8 cellular contexts compared by ENCODE assay signal in genomic region chr5:66828046-66828550, GRCh38.
DNase-seq lines count a peak whose midpoint lies in the region; ATAC-seq and TF ChIP-seq lines count a peak whose summit lies in the region.

No MANE protein-coding gene starts in this region.

- H3K36me3 ChIP-seq in endocrine pancreas (ENCODE audit: control insufficient read depth, insufficient read depth, low read length) = no peaks in the 10 kb centered on the region

- peaks cover 5% of the 10 kb centered on the region for H3K4me1 ChIP-seq in endocrine pancreas (ENCODE audit: control insufficient read depth, insufficient read depth, low read length)

- TF ChIP-seq CTCF in nephron (IDR thresholded peaks at IDR 0.05; ENCODE audit: unreplicated experiment in 3 of 3) = no peak

- H3K9me3 Mint-ChIP-seq in nephron = no peaks in the 10 kb centered on the region

- peaks cover 23% of the 10 kb centered on the region for H3K4me1 Mint-ChIP-seq in nephron

- H3K4me3 Mint-ChIP-seq in nephron = peak overlapping the region; percentile 74 to 84 (median 84)

- peak overlapping the region; percentile 55 to 82 (median 75) for H3K27ac Mint-ChIP-seq in nephron

- H3K4me3 ChIP-seq in endocrine pancreas (ENCODE audit: control insufficient read depth, insufficient read depth, low read length) = peak overlapping the region; percentile 89

- H3K27me3 ChIP-seq in endocrine pancreas (ENCODE audit: control insufficient read depth, insufficient read depth, low read length) = no peaks in the 10 kb centered on the region

- ATAC-seq in GM18502 (IDR thresholded peaks at IDR 0.05; ENCODE audit: poor library complexity, unreplicated experiment) (peak; percentile 28), HG03521 (IDR thresholded peaks at IDR 0.05; ENCODE audit: unreplicated experiment) (peak; percentile 4), GM19328 (IDR thresholded peaks at IDR 0.05; ENCODE audit: unreplicated experiment) (no peak)

- DNase-seq in NCI-H1048 (lab: John Stamatoyannopoulos, UW) = no peak
- DNase-seq in hippocampal formation (lab: John Stamatoyannopoulos, UW) = no peak
- no peak for DNase-seq in epidermal melanocyte (ENCODE audit: insufficient read length, low spot score)

- no peaks in the 10 kb centered on the region for H3K36me3 Mint-ChIP-seq in nephron (ENCODE audit: low read depth)

- H3K9me3 ChIP-seq in endocrine pancreas (ENCODE audit: control insufficient read depth, low read length) = no peaks in the 10 kb centered on the region

- H3K9ac ChIP-seq in endocrine pancreas (ENCODE audit: control insufficient read depth, insufficient read depth, low read length) = peak overlapping the region; percentile 32

- H3K27me3 Mint-ChIP-seq in nephron (ENCODE audit: low read depth) = no peaks in the 10 kb centered on the region
